ENCODE assay signal across 1 cellular context in the genomic region with DNA sequence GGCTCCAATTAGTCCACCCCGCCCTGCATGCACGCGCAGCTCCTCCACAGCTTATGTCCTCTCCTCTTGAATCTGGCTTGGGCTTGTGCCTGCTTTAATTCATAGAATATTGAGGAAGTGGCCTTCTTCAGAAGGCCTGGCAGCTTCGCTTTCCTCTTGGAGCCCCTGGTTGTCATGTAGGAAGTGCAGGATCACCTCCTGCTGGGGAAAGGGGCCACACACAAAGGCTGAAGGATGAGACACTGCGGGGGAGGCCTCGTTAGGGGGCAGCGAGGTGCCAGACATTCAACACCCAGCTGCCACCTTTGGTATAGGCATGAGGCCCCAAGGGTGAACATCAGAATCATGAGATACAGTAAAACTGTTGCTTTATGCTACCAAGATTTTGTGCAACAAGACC.
TF ChIP-seq lines count a peak whose summit lies in the region.

No MANE protein-coding gene starts in this region.

TF ChIP-seq in H1, 55 proteins besides CTCF, POLR2A, EP300 and RAD21:
- no peak for TF ChIP-seq ATF3 (IDR thresholded peaks at IDR 0.05; ENCODE audit: insufficient read depth, low read depth, low read length)
- TF ChIP-seq FOSL1 (IDR thresholded peaks at IDR 0.05; ENCODE audit: insufficient read depth, low read depth, low read length), result no peak
- TF ChIP-seq JUND (IDR thresholded peaks at IDR 0.05; ENCODE audit: low read length), result no peak
- TF ChIP-seq PHF8 (conservative IDR thresholded peaks at IDR 0.05; ENCODE audit: low read depth, low read length), result no peak
- TF ChIP-seq KDM4A (IDR thresholded peaks at IDR 0.05; ENCODE audit: low read depth, low read length, severe bottlenecking), result no peak
- TF ChIP-seq SAP30 (IDR thresholded peaks at IDR 0.05; ENCODE audit: insufficient read depth, insufficient replicate concordance, low read length), result no peak
- no peak for TF ChIP-seq CBX5 (IDR thresholded peaks at IDR 0.05; ENCODE audit: low read depth, low read length)
